Comparison of ENCODE assay signal across 19 cellular contexts in the genomic region with DNA sequence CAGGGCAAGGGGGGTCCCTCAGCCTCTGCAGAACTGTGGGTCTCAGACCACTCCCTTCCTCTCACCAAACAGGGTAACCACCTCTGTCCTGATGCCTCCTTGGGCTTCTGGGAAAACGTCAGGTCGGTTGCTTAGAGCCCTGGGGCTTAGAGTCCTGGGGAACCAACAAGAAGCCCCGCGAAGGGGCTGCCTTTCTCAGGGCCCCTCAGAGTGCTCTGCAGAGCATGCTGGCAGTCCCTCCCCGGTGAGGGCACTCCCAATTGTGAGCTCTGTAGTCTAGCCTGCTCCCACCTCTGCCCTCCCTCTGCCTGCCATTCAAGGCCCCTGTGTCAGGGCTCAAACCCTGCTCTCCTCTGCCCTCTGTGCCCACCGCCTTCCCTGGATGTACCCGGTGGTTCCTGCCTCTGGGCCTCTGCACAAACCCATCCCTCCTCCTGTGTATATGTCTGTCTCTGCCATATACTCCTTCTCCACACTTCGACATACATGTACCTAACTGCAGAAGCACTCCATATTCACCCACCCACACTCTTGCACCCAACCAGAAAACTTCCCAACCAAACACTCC.
DNase-seq lines count a peak whose midpoint lies in the region; ATAC-seq and TF ChIP-seq lines count a peak whose summit lies in the region.
"Had no signal": no experiment of that assay in that cellular context is flagged by ENCODE, and none has a peak within 500 bp of the region (broad histone marks: within the 10 kb centered on the region; RNA-seq: fewer than 3 reads in every experiment).

No MANE protein-coding gene starts in this region.

- H3K4me3 ChIP-seq in Peyer's patch (no peak overlapping the region), transverse colon (no peak overlapping the region)
- H3K4me3 ChIP-seq: psoas muscle, vagina had no signal

- TF ChIP-seq CTCF in Peyer's patch (IDR thresholded peaks at IDR 0.05) (no peak), transverse colon (IDR thresholded peaks at IDR 0.05) (no peak)

- no peaks in the 10 kb centered on the region for H3K9me3 ChIP-seq in Peyer's patch
- no peaks in the 10 kb centered on the region for H3K9me3 ChIP-seq in transverse colon
- H3K9me3 ChIP-seq: psoas muscle, vagina had no signal

- no peak for ATAC-seq in left ventricle myocardium superior
- no peak for ATAC-seq in GM18870 (IDR thresholded peaks at IDR 0.05; ENCODE audit: unreplicated experiment)
- no peak for ATAC-seq in HG03108 (IDR thresholded peaks at IDR 0.05; ENCODE audit: unreplicated experiment)
- no peak for ATAC-seq in activated CD8-positive, alpha-beta T cell treated with anti-CD3 and anti-CD28 coated beads, Interleukin-2, amount 10 ng/mL, durations not matched to agents 7 days and 5 days
- ATAC-seq: activated CD8-positive, alpha-beta memory T cell treated with anti-CD3 and anti-CD28 coated beads, Interleukin-2, amount 10 ng/mL, durations not matched to agents 7 days and 5 days; left colon; psoas muscle had no signal

- intact Hi-C loops in left ventricle myocardium superior (cut with micrococcal nuclease) (no loop called here), transverse colon (cut with DNase I; ENCODE audit: low total_unique reads) (no loop called here)

- no peaks in the 10 kb centered on the region for H3K27me3 Mint-ChIP-seq in activated CD8-positive, alpha-beta T cell treated with anti-CD3 and anti-CD28 coated beads, Interleukin-2, amount 10 ng/mL, durations not matched to agents 7 days and 5 days (ENCODE audit: low read depth)

- H3K27me3 ChIP-seq in Peyer's patch (no peaks in the 10 kb centered on the region), transverse colon (no peaks in the 10 kb centered on the region)
- H3K27me3 ChIP-seq: vagina had no signal

- WGBS in transverse colon (ENCODE audit: low coverage in 1 of 2), 2 donors = 76 to 80% methylated on average over 1 to 8 of the region's 8 CpGs

- in situ Hi-C loops in transverse colon (cut with MboI; ENCODE audit: low pct_ligation_motif_present in 1 of 4, low pct_unique_long_range_greater_than_20kb in 1 of 4, low sequenced_read_pairs in 3 of 4) = no loop called here

- H3K36me3 Mint-ChIP-seq in activated CD8-positive, alpha-beta T cell treated with anti-CD3 and anti-CD28 coated beads, Interleukin-2, amount 10 ng/mL, durations not matched to agents 7 days and 5 days (ENCODE audit: low read depth) = no peaks in the 10 kb centered on the region
- H3K36me3 Mint-ChIP-seq: activated CD8-positive, alpha-beta memory T cell treated with anti-CD3 and anti-CD28 coated beads, Interleukin-2, amount 10 ng/mL, durations not matched to agents 7 days and 5 days; activated naive CD4-positive, alpha-beta T cell treated with anti-CD3 and anti-CD28 coated beads, Interleukin-2, amount 50 U/mL, for 24 hours had no signal

- no peaks in the 10 kb centered on the region for H3K4me1 Mint-ChIP-seq in activated CD8-positive, alpha-beta T cell treated with anti-CD3 and anti-CD28 coated beads, Interleukin-2, amount 10 ng/mL, durations not matched to agents 7 days and 5 days (ENCODE audit: low read depth)
- H3K4me1 Mint-ChIP-seq: activated naive CD4-positive, alpha-beta T cell treated with anti-CD3 and anti-CD28 coated beads, Interleukin-2, amount 50 U/mL, for 24 hours; neural crest cell had no signal

- no peak overlapping the region for H3K27ac Mint-ChIP-seq in activated CD8-positive, alpha-beta T cell treated with anti-CD3 and anti-CD28 coated beads, Interleukin-2, amount 10 ng/mL, durations not matched to agents 7 days and 5 days
- H3K27ac Mint-ChIP-seq: activated CD8-positive, alpha-beta memory T cell treated with anti-CD3 and anti-CD28 coated beads, Interleukin-2, amount 10 ng/mL, durations not matched to agents 7 days and 5 days; activated naive CD4-positive, alpha-beta T cell treated with anti-CD3 and anti-CD28 coated beads, Interleukin-2, amount 50 U/mL, for 24 hours had no signal

- H3K4me3 Mint-ChIP-seq in activated CD8-positive, alpha-beta T cell treated with anti-CD3 and anti-CD28 coated beads, Interleukin-2, amount 10 ng/mL, durations not matched to agents 7 days and 5 days = no peak overlapping the region
- H3K4me3 Mint-ChIP-seq: activated CD8-positive, alpha-beta memory T cell treated with anti-CD3 and anti-CD28 coated beads, Interleukin-2, amount 10 ng/mL, durations not matched to agents 7 days and 5 days; activated naive CD4-positive, alpha-beta T cell treated with anti-CD3 and anti-CD28 coated beads, Interleukin-2, amount 50 U/mL, for 24 hours; neural crest cell had no signal

- CTCF ChIA-PET in activated CD8-positive, alpha-beta T cell treated with anti-CD3 and anti-CD28 coated beads, Interleukin-2, amount 10 ng/mL, durations not matched to agents 7 days and 5 days (lab: Charles Lee) = no interaction called here

- TF ChIP-seq EP300 in transverse colon (IDR thresholded peaks at IDR 0.05; ENCODE audit: low read depth) = no peak

- POLR2A ChIA-PET in activated CD8-positive, alpha-beta T cell treated with anti-CD3 and anti-CD28 coated beads, Interleukin-2, amount 10 ng/mL, durations not matched to agents 7 days and 5 days (lab: Charles Lee) = interaction anchor here (0.7 kb wide), 1 partner anchor 9 kb away, joined by 3 read pairs; no protein-coding TSS in a partner anchor

- H3K27ac ChIP-seq in Peyer's patch (no peak overlapping the region), transverse colon (no peak overlapping the region)
- H3K27ac ChIP-seq: C4-2B, psoas muscle, vagina had no signal

- TF ChIP-seq POLR2A in Peyer's patch (IDR thresholded peaks at IDR 0.05) = no peak
- TF ChIP-seq POLR2A in transverse colon (IDR thresholded peaks at IDR 0.05) = no peak

- H3K9me3 Mint-ChIP-seq in activated CD8-positive, alpha-beta T cell treated with anti-CD3 and anti-CD28 coated beads, Interleukin-2, amount 10 ng/mL, durations not matched to agents 7 days and 5 days (ENCODE audit: insufficient read depth) = no peaks in the 10 kb centered on the region
- H3K9me3 Mint-ChIP-seq: activated naive CD4-positive, alpha-beta T cell treated with anti-CD3 and anti-CD28 coated beads, Interleukin-2, amount 50 U/mL, for 24 hours; neural crest cell had no signal

- no peaks in the 10 kb centered on the region for H3K4me1 ChIP-seq in Peyer's patch
- no peaks in the 10 kb centered on the region for H3K4me1 ChIP-seq in transverse colon
- H3K4me1 ChIP-seq: psoas muscle, vagina had no signal

- H3K36me3 ChIP-seq in Peyer's patch (no peaks in the 10 kb centered on the region), transverse colon (no peaks in the 10 kb centered on the region)
- H3K36me3 ChIP-seq: vagina had no signal

- DNase-seq in activated gamma-delta T cell treated with Interleukin-2 at 50 U/mL for 16 hours (peak; percentile 1), activated gamma-delta T cell (lab: John Stamatoyannopoulos, UW) (no peak), Peyer's patch (peak in 2 of 3 donors; percentile 23 to 37), left ventricle myocardium superior (peak; percentile 14), transverse colon (peak; percentile 2)
- no peak for DNase-seq in activated CD8-positive, alpha-beta T cell treated with anti-CD3 and anti-CD28 coated beads, Interleukin-2, amount 10 ng/mL, durations not matched to agents 7 days and 5 days
- DNase-seq: activated CD8-positive, alpha-beta memory T cell treated with anti-CD3 and anti-CD28 coated beads, Interleukin-2, amount 10 ng/mL, durations not matched to agents 7 days and 5 days; midbrain; NCI-H510A treated with DMSO at 0.1 percent for 48 hours; small intestine; stimulated activated CD4-positive, alpha-beta T cell treated with anti-CD3 and anti-CD28 coated beads, Interleukin-4, amount 100 ng/mL, for 24 hours had no signal

Comparison
In these comparisons a context has a peak if more than half of its experiments do, and no peak if none do; other contexts are left out.
1. DNase-seq: peak in activated gamma-delta T cell treated with Interleukin-2 at 50 U/mL for 16 hours (single experiment), Peyer's patch (2 of 3), left ventricle myocardium superior (single experiment) and transverse colon (single experiment); none in activated gamma-delta T cell (single experiment) and activated CD8-positive, alpha-beta T cell treated with anti-CD3 and anti-CD28 coated beads, Interleukin-2, amount 10 ng/mL, durations not matched to agents 7 days and 5 days (single experiment).